14 cellular contexts compared by ENCODE assay signal in the genomic region with DNA sequence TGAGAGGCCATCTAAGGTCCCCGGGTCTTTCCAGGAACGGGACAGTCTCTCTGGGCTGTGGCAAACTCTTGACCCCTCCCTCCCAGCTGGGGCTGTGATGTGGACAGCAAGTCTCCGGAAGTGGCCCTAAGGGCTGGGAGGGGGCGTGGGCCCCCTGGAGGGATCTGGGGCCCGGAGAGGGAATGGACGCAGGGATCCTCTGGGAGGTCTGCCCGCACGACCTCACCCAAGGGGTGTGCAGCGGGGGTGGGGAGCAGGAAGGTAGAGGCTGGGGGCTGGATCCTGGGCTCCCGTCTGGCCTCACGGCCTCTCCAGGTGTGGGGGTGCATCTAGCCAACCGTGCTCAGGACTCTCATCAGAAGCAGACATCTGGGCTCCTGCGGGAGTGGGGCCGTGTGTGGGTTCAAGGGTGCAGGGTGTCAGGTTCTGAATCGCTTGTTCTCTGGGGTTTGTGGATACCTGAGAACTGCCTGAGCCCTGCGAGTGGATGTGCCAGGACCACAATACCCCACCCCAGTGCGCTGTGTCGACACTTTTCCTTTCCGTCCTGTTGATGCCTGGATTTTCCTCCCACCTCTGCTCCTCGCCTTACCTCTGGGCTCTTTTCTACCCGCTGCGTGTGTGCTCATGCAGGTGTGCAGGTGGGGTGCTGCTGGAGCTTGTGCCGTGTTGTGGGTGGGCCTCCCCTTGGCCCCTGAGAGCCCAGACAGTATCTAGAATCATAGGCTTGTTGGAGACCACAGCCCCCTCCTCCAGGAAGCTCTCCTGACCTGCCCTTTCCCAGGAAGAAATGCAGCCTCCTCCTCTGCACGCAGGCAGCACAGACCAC. TPM values are rescaled to one million over a fixed set of nuclear protein-coding genes. Genes with fewer than 3 reads are reported as not detected.
DNase-seq lines count a peak whose midpoint lies in the region; ATAC-seq and TF ChIP-seq lines count a peak whose summit lies in the region.
"Had no signal": no experiment of that assay in that cellular context is flagged by ENCODE, and none has a peak within 500 bp of the region (broad histone marks: within the 10 kb centered on the region; RNA-seq: fewer than 3 reads in every experiment).

No MANE protein-coding gene starts in this region.

- DNase-seq in Caco-2 (no peak), retinal pigment epithelial cell (ENCODE audit: low read depth) (no peak), NCI-H1092 treated with DMSO at 0.1 percent for 48 hours (lab: John Stamatoyannopoulos, UW) (no peak), GM10266 (ENCODE audit: extremely low spot score) (no peak)
- DNase-seq in activated CD4-positive, CD25-positive, alpha-beta regulatory T cell treated with anti-CD3 and anti-CD28 coated beads, Interleukin-2, amount 50 U/mL, for 72 hours, result no peak
- DNase-seq: NCI-H1417 treated with DMSO at 0.1 percent for 48 hours; stimulated activated CD4-positive, alpha-beta T cell treated with anti-CD3 and anti-CD28 coated beads, Interleukin-2, amount 100 ng/mL, for 24 hours had no signal

- peaks cover 2% of the 10 kb centered on the region for H3K27me3 Mint-ChIP-seq in Caco-2 (ENCODE audit: insufficient read depth, unreplicated experiment)

- H3K4me3 ChIP-seq in Caco-2 (ENCODE audit: low read depth, low read length) (peak overlapping the region; percentile 34), WI38 (ENCODE audit: low read depth, low read length) (peak overlapping the region; percentile 50), iPS-15b (ENCODE audit: low read depth, low read length) (peak overlapping the region; percentile 68), retinal pigment epithelial cell (ENCODE audit: low read length) (peak overlapping the region; percentile 19)

- H3K9me3 ChIP-seq in Caco-2 (no peaks in the 10 kb centered on the region), iPS-15b (ENCODE audit: control insufficient read depth, insufficient read depth, low read length) (no peaks in the 10 kb centered on the region)

- CTCF ChIA-PET in Caco-2 (lab: Charles Lee), result no interaction called here

- POLR2A ChIA-PET in Caco-2 (lab: Charles Lee), result no interaction called here

- H3K4me3 Mint-ChIP-seq in Caco-2 (ENCODE audit: unreplicated experiment), result peak overlapping the region; percentile 60
- H3K4me3 Mint-ChIP-seq: activated CD4-positive, alpha-beta T cell treated with anti-CD3 and anti-CD28 coated beads, Interleukin-2, amount 10 ng/mL, durations not matched to agents 7 days and 5 days; stimulated activated effector memory CD8-positive, alpha-beta T cell treated with anti-CD3 and anti-CD28 coated beads, Interleukin-12 subunit alpha, Interleukin-12 subunit beta, amount 100 ng/mL, for 72 hours had no signal

- no peak overlapping the region for H3K27ac Mint-ChIP-seq in Caco-2 (ENCODE audit: unreplicated experiment)
- H3K27ac Mint-ChIP-seq: activated CD4-positive, alpha-beta T cell treated with anti-CD3 and anti-CD28 coated beads, Interleukin-2, amount 10 ng/mL, durations not matched to agents 7 days and 5 days; stimulated activated effector memory CD8-positive, alpha-beta T cell treated with anti-CD3 and anti-CD28 coated beads, Interleukin-12 subunit alpha, Interleukin-12 subunit beta, amount 100 ng/mL, for 72 hours had no signal

- no peaks in the 10 kb centered on the region for H3K36me3 Mint-ChIP-seq in Caco-2 (ENCODE audit: insufficient read depth, unreplicated experiment)
- H3K36me3 Mint-ChIP-seq: stimulated activated effector memory CD8-positive, alpha-beta T cell treated with anti-CD3 and anti-CD28 coated beads, Interleukin-12 subunit alpha, Interleukin-12 subunit beta, amount 100 ng/mL, for 72 hours had no signal

- intact Hi-C loops in Caco-2 (cut with micrococcal nuclease; ENCODE audit: unreplicated experiment), result loop anchor here (1.0 to 5.0 kb wide), 2 partner anchors 36 to 125 kb away; no protein-coding TSS in a partner anchor

- H3K36me3 ChIP-seq in Caco-2 (ENCODE audit: control insufficient read depth, insufficient read depth, low read length) (no peaks in the 10 kb centered on the region), iPS-15b (ENCODE audit: control insufficient read depth, insufficient read depth, low read length) (peaks cover 4% of the 10 kb centered on the region)

- peak overlapping the region; percentile 54 for H3K9ac ChIP-seq in iPS-15b (ENCODE audit: low read depth, low read length)

- no peaks in the 10 kb centered on the region for H3K9me3 Mint-ChIP-seq in Caco-2 (ENCODE audit: unreplicated experiment)
- H3K9me3 Mint-ChIP-seq: activated CD4-positive, alpha-beta T cell treated with anti-CD3 and anti-CD28 coated beads, Interleukin-2, amount 10 ng/mL, durations not matched to agents 7 days and 5 days; stimulated activated effector memory CD8-positive, alpha-beta T cell treated with anti-CD3 and anti-CD28 coated beads, Interleukin-12 subunit alpha, Interleukin-12 subunit beta, amount 100 ng/mL, for 72 hours had no signal

- peaks cover 6% of the 10 kb centered on the region for H3K4me1 Mint-ChIP-seq in Caco-2 (ENCODE audit: low read depth, unreplicated experiment)
- H3K4me1 Mint-ChIP-seq: activated CD4-positive, alpha-beta T cell treated with anti-CD3 and anti-CD28 coated beads, Interleukin-2, amount 10 ng/mL, durations not matched to agents 7 days and 5 days had no signal

- TSS peak; percentile 51 for BruUV-seq in Caco-2 (replicated peaks; lab: Mats Ljungman, UMichigan)

- ATAC-seq in GM18517 (IDR thresholded peaks at IDR 0.05; ENCODE audit: unreplicated experiment), result no peak
- ATAC-seq: stimulated activated effector memory CD8-positive, alpha-beta T cell treated with anti-CD3 and anti-CD28 coated beads, Interleukin-12 subunit alpha, Interleukin-12 subunit beta, amount 100 ng/mL, for 72 hours had no signal

- H3K4me1 ChIP-seq in Caco-2, result peaks cover 17% of the 10 kb centered on the region
- peaks cover 10% of the 10 kb centered on the region for H3K4me1 ChIP-seq in iPS-15b (ENCODE audit: control insufficient read depth, insufficient read depth, low read length)

- no peaks in the 10 kb centered on the region; the same call in 1 of the 2 replicates for H3K27me3 ChIP-seq in Caco-2 (replicated peaks; ENCODE audit: control insufficient read depth, insufficient read depth, low read length)
- no peaks in the 10 kb centered on the region for H3K27me3 ChIP-seq in iPS-15b (ENCODE audit: control insufficient read depth, insufficient read depth, low read length)

- TF ChIP-seq CTCF in Caco-2 (IDR thresholded peaks at IDR 0.05; ENCODE audit: insufficient read depth in 1 of 2, low read depth in 1 of 2, low read length in 1 of 2, severe bottlenecking in 1 of 2, unreplicated experiment in 1 of 2), result no peak
- no peak for TF ChIP-seq CTCF in WI38 (IDR thresholded peaks at IDR 0.05; ENCODE audit: low read depth, low read length)
- TF ChIP-seq CTCF in retinal pigment epithelial cell (conservative IDR thresholded peaks at IDR 0.05; ENCODE audit: low read depth, low read length), result no peak
- TF ChIP-seq CTCF in GM10266 (IDR thresholded peaks at IDR 0.05; ENCODE audit: control insufficient read depth, insufficient read depth, low read depth, missing control alignments), result no peak

RNA-seq across cellular contexts. Expression of a gene that starts 0.9 kb away (rescaled TPM):
- 5.2 and 7.7 TPM in 2 replicates for total RNA-seq in Caco-2 (2022)
- total RNA-seq: activated CD4-positive, alpha-beta T cell treated with anti-CD3 and anti-CD28 coated beads, Interleukin-2, amount 10 ng/mL, durations not matched to agents 7 days and 5 days; HT-29 had no signal

RNA-seq across cellular contexts. Expression of a gene that starts 13.3 kb away (rescaled TPM):
- 0.68 and 0.79 TPM in 2 replicates for total RNA-seq in Caco-2 (2022)
- total RNA-seq: activated CD4-positive, alpha-beta T cell treated with anti-CD3 and anti-CD28 coated beads, Interleukin-2, amount 10 ng/mL, durations not matched to agents 7 days and 5 days; HT-29; kidney epithelial cell had no signal
